23 cellular contexts compared by ENCODE assay signal in genomic region chr20:46899619-46900018, GRCh38. TPM values are rescaled to one million over a fixed set of nuclear protein-coding genes. Genes with fewer than 3 reads are reported as not detected.
DNase-seq lines count a peak whose midpoint lies in the region; ATAC-seq and TF ChIP-seq lines count a peak whose summit lies in the region.
"Had no signal": no experiment of that assay in that cellular context is flagged by ENCODE, and none has a peak within 500 bp of the region (broad histone marks: within the 10 kb centered on the region; RNA-seq: fewer than 3 reads in every experiment).

No MANE protein-coding gene starts in this region.

- 70 to 78% (median 73%) methylated on average over 11 of the region's 11 CpGs for WGBS in psoas muscle, 3 donors

- DNase-seq in GM12865 (ENCODE audit: low read depth) (no peak), adipocyte (ENCODE audit: low read depth) (no peak), left ventricle myocardium inferior (peak; percentile 51), psoas muscle (no peak), NCI-H345 treated with DMSO at 0.1 percent for 48 hours (lab: John Stamatoyannopoulos, UW; ENCODE audit: unreplicated experiment) (no peak), Peyer's patch (no peak), SKM-1 treated with dmso at 0.1 percent for 144 hours (lab: John Stamatoyannopoulos, UW; ENCODE audit: unreplicated experiment) (no peak)
- DNase-seq: activated CD4-positive, alpha-beta memory T cell treated with anti-CD3 and anti-CD28 coated beads for 36 hours; activated naive CD8-positive, alpha-beta T cell treated with anti-CD3 and anti-CD28 coated beads, Interleukin-2, amount 10 ng/mL, durations not matched to agents 7 days and 5 days; cerebellar nuclear complex; DMS79 treated with DMSO at 0.1 percent for 48 hours; HCEC 1CT; NCI-H1105; NCI-H2081; posterior cingulate gyrus; SJCRH30; T-cell had no signal

- H3K4me1 ChIP-seq in adipocyte (ENCODE audit: control insufficient read depth, insufficient read depth, low read length): peaks cover under 1% of the 10 kb centered on the region
- H3K4me1 ChIP-seq in left ventricle myocardium inferior: peaks cover 12% of the 10 kb centered on the region
- H3K4me1 ChIP-seq in psoas muscle: no peaks in the 10 kb centered on the region
- H3K4me1 ChIP-seq in Peyer's patch: peaks cover 0 to 9% (median 0%) of the 10 kb centered on the region in 4 donors

- peak overlapping the region; percentile 42 for H3K27ac ChIP-seq in left ventricle myocardium inferior (replicated peaks)
- peak overlapping the region; percentile 6 for H3K27ac ChIP-seq in psoas muscle
- H3K27ac ChIP-seq in Peyer's patch: no peak overlapping the region
- H3K27ac ChIP-seq: SJCRH30 had no signal

- ATAC-seq in psoas muscle (no peak), GM18907 (IDR thresholded peaks at IDR 0.05; ENCODE audit: unreplicated experiment) (no peak)
- ATAC-seq: natural killer cell treated with Interleukin-12 subunit alpha and Interleukin-12 subunit beta and Interleukin-15 and Interleukin-18, amount 100 ng/mL, for 72 hours; T-cell had no signal

- no peaks in the 10 kb centered on the region for H3K9me3 ChIP-seq in adipocyte (ENCODE audit: control insufficient read depth, low read length)
- H3K9me3 ChIP-seq in left ventricle myocardium inferior (replicated peaks): no peaks in the 10 kb centered on the region
- no peaks in the 10 kb centered on the region for H3K9me3 ChIP-seq in psoas muscle
- no peaks in the 10 kb centered on the region for H3K9me3 ChIP-seq in Peyer's patch
- H3K9me3 ChIP-seq: esophagus muscularis mucosa, SJCRH30 had no signal

- H3K4me3 ChIP-seq in GM12865 (ENCODE audit: low read depth, low read length): peak overlapping the region; percentile 55
- H3K4me3 ChIP-seq in adipocyte (ENCODE audit: low read length): no peak overlapping the region
- H3K4me3 ChIP-seq in left ventricle myocardium inferior: peak overlapping the region; percentile 34
- no peak overlapping the region for H3K4me3 ChIP-seq in psoas muscle
- H3K4me3 ChIP-seq in Peyer's patch: no peak overlapping the region
- H3K4me3 ChIP-seq: BLaER1 treated with 17β-estradiol and CSF1 and Interleukin-3, amounts not matched to agents 10 nM and 100 nM; esophagus muscularis mucosa; SJCRH30 had no signal

- H3K27me3 ChIP-seq in adipocyte (replicated peaks; ENCODE audit: control insufficient read depth, insufficient read depth, low read length) (peaks cover 37% of the 10 kb centered on the region), left ventricle myocardium inferior (ENCODE audit: low read depth) (peaks cover 99% of the 10 kb centered on the region), psoas muscle (ENCODE audit: insufficient read depth in 3 of 3, low read length in 2 of 3) (peaks cover 8 to 30% (median 8%) of the 10 kb centered on the region in 3 donors), Peyer's patch (peaks cover 0 to 19% of the 10 kb centered on the region in 2 donors)
- H3K27me3 ChIP-seq: SJCRH30 had no signal

- peak overlapping the region; percentile 13 for H3K9ac ChIP-seq in adipocyte (ENCODE audit: low read length)

- TF ChIP-seq POLR2A in Peyer's patch (IDR thresholded peaks at IDR 0.05): no peak

- H3K36me3 ChIP-seq in adipocyte (ENCODE audit: control insufficient read depth, insufficient read depth, low read length, severe bottlenecking) (no peaks in the 10 kb centered on the region), left ventricle myocardium inferior (no peaks in the 10 kb centered on the region), psoas muscle (ENCODE audit: insufficient read depth in 1 of 2, low read depth in 1 of 2) (no peaks in the 10 kb centered on the region), Peyer's patch (no peaks in the 10 kb centered on the region)
- H3K36me3 ChIP-seq: BLaER1 treated with 17β-estradiol and CSF1 and Interleukin-3, amounts not matched to agents 10 nM and 100 nM; esophagus muscularis mucosa had no signal

- TF ChIP-seq CTCF in GM12865 (IDR thresholded peaks at IDR 0.05; ENCODE audit: insufficient read depth, low read depth, low read length, missing control alignments) (no peak), left ventricle myocardium inferior (IDR thresholded peaks at IDR 0.05; ENCODE audit: borderline replicate concordance) (no peak), psoas muscle (IDR thresholded peaks at IDR 0.05) (no peak), Peyer's patch (IDR thresholded peaks at IDR 0.05) (no peak)

- intact Hi-C loops in left ventricle myocardium inferior (cut with micrococcal nuclease) (no loop called here), psoas muscle (cut with DNase I) (no loop called here)

RNA-seq across cellular contexts. Expression of gene EYA2, which starts 5.0 kb away (rescaled TPM):
- total RNA-seq in left ventricle myocardium inferior (0.63 TPM), psoas muscle (1 to 10 TPM; 1.6 to 4.0 (median 2.8) TPM), Peyer's patch (1 to 10 TPM in 1 of 4 donors, under 1 TPM in 1, not detected in 2; 0.40 to 1.7 TPM)
- polyA plus RNA-seq in psoas muscle: 1 to 10 TPM in 2 of 3 donors, under 1 TPM in 1; 0.72 to 3.0 (median 1.1) TPM
- total RNA-seq: A673; activated CD4-positive, alpha-beta memory T cell treated with anti-CD3 and anti-CD28 coated beads for 36 hours; activated naive CD8-positive, alpha-beta T cell treated with anti-CD3 and anti-CD28 coated beads, Interleukin-2, amount 10 ng/mL, durations not matched to agents 7 days and 5 days; activated T-helper 2 cell treated with anti-CD3 and anti-CD28 coated beads, Interferon-gamma antibody, Interleukin-2, Interleukin-4, amounts not matched to agents 10 μg/mL and 5 μg/mL and 100 μg/mL, durations not matched to agents 14 hours and 24 hours and 36 hours; T-cell had no signal

Comparison
In these comparisons a context has a peak if more than half of its experiments do, and no peak if none do; other contexts are left out.
1. H3K4me3 ChIP-seq: peak in GM12865 (single experiment) and left ventricle myocardium inferior (single experiment); none in adipocyte (single experiment), psoas muscle (single experiment) and Peyer's patch (0 of 4).
2. H3K27ac ChIP-seq: peak in left ventricle myocardium inferior (single experiment) and psoas muscle (single experiment); none in Peyer's patch (0 of 4).